In genomic region chr10:15440204-15440711, GRCh38 we compare ENCODE assay signal across 16 cellular contexts.
DNase-seq lines count a peak whose midpoint lies in the region; ATAC-seq and TF ChIP-seq lines count a peak whose summit lies in the region.
"Had no signal": no experiment of that assay in that cellular context is flagged by ENCODE, and none has a peak within 500 bp of the region (broad histone marks: within the 10 kb centered on the region; RNA-seq: fewer than 3 reads in every experiment).

No MANE protein-coding gene starts in this region.

- H3K4me3 Mint-ChIP-seq in activated CD8-positive, alpha-beta T cell treated with anti-CD3 and anti-CD28 coated beads for 36 hours: no peak overlapping the region
- H3K4me3 Mint-ChIP-seq: activated CD8-positive, alpha-beta T cell treated with anti-CD3 and anti-CD28 coated beads, Interleukin-2, amount 10 ng/mL, durations not matched to agents 7 days and 5 days; activated naive CD4-positive, alpha-beta T cell treated with anti-CD3 and anti-CD28 coated beads for 36 hours; B cell had no signal

- WGBS in GM23248 (ENCODE audit: low coverage in 1 of 2, low lambda C conversion rate in 2 of 2, missing lambda C conversion rate in 2 of 2), 2 experiments: 68 to 73% methylated on average over 9 of the region's 9 CpGs
- 95% methylated on average over 9 of the region's 9 CpGs for WGBS in mesenchymal stem cell

- no peak overlapping the region for H3K23ac ChIP-seq in mesenchymal stem cell (ENCODE audit: low read length in 2 of 2)

- no peak overlapping the region for H2BK5ac ChIP-seq in mesenchymal stem cell (ENCODE audit: low read depth, low read length, poor library complexity, severe bottlenecking)

- peak overlapping the region; percentile 86 for H2AFZ ChIP-seq in GM23248
- no peak overlapping the region for H2AFZ ChIP-seq in mesenchymal stem cell (ENCODE audit: low read depth, low read length)

- H3K14ac ChIP-seq in mesenchymal stem cell (ENCODE audit: low read length in 2 of 2): no peak overlapping the region

- no peaks in the 10 kb centered on the region; the same call in 1 of the 2 replicates for H3K4me1 ChIP-seq in GM23248 (ENCODE audit: insufficient read depth)
- H3K4me1 ChIP-seq in mesenchymal stem cell (ENCODE audit: control insufficient read depth, insufficient read depth, low read depth, low read length): peaks cover 1% of the 10 kb centered on the region
- no peaks in the 10 kb centered on the region for H3K4me1 ChIP-seq in uterus

- H3F3A ChIP-seq in GM23248 (ENCODE audit: insufficient read depth): peaks cover 10% of the 10 kb centered on the region; the same call in 1 of the 2 replicates

- TF ChIP-seq POLR2A in uterus (IDR thresholded peaks at IDR 0.05): no peak

- no peaks in the 10 kb centered on the region for H3K79me1 ChIP-seq in mesenchymal stem cell (replicated peaks; ENCODE audit: low read length, poor library complexity, severe bottlenecking)

- no peak for ATAC-seq in GM18870 (IDR thresholded peaks at IDR 0.05; ENCODE audit: unreplicated experiment)
- no peak for ATAC-seq in activated CD8-positive, alpha-beta T cell treated with anti-CD3 and anti-CD28 coated beads for 36 hours
- ATAC-seq: activated CD8-positive, alpha-beta T cell treated with anti-CD3 and anti-CD28 coated beads, Interleukin-2, amount 10 ng/mL, durations not matched to agents 7 days and 5 days had no signal

- H3K36me3 Mint-ChIP-seq in activated CD8-positive, alpha-beta T cell treated with anti-CD3 and anti-CD28 coated beads for 36 hours (ENCODE audit: low read depth): no peaks in the 10 kb centered on the region

- no peak for DNase-seq in GM23248
- DNase-seq in cerebellum (ENCODE audit: low spot score): peak; percentile 57
- DNase-seq in mesenchymal stem cell: no peak
- no peak for DNase-seq in uterus
- DNase-seq in activated CD4-positive, alpha-beta T cell treated with anti-CD3 and anti-CD28 coated beads, Interleukin-2, amount 50 U/mL, for 48 hours: no peak
- no peak for DNase-seq in activated CD8-positive, alpha-beta T cell treated with anti-CD3 and anti-CD28 coated beads for 36 hours
- DNase-seq: activated CD8-positive, alpha-beta T cell treated with anti-CD3 and anti-CD28 coated beads, Interleukin-2, amount 10 ng/mL, durations not matched to agents 7 days and 5 days; activated naive CD4-positive, alpha-beta T cell treated with anti-CD3 and anti-CD28 coated beads for 36 hours; activated T-cell treated with anti-CD3 and anti-CD28 coated beads, Interleukin-2, amount 50 U/mL, for 1 hour; Calu3; effector CD8-positive, alpha-beta T cell; esophagus squamous epithelium; NCI-H1092 treated with DMSO at 0.1 percent for 48 hours; RPMI8226 had no signal

- no peaks in the 10 kb centered on the region for H4K20me1 ChIP-seq in GM23248 (ENCODE audit: insufficient read depth)

- CTCF ChIA-PET in activated CD8-positive, alpha-beta T cell treated with anti-CD3 and anti-CD28 coated beads for 36 hours (lab: Charles Lee): no interaction called here

- peaks cover 23% of the 10 kb centered on the region for H3K27me3 Mint-ChIP-seq in activated CD8-positive, alpha-beta T cell treated with anti-CD3 and anti-CD28 coated beads for 36 hours

- TF ChIP-seq CTCF in uterus (IDR thresholded peaks at IDR 0.05): no peak
- no peak for TF ChIP-seq CTCF in activated CD8-positive, alpha-beta T cell treated with anti-CD3 and anti-CD28 coated beads for 36 hours (IDR thresholded peaks at IDR 0.05)

- H4K8ac ChIP-seq in mesenchymal stem cell (ENCODE audit: low read length): no peak overlapping the region

- in situ Hi-C loops in GM23248 (cut with MboI): no loop called here

- no peaks in the 10 kb centered on the region for H3K79me2 ChIP-seq in GM23248 (ENCODE audit: insufficient read depth)

- no peak overlapping the region for H3K27ac Mint-ChIP-seq in activated CD8-positive, alpha-beta T cell treated with anti-CD3 and anti-CD28 coated beads for 36 hours
- H3K27ac Mint-ChIP-seq: activated CD8-positive, alpha-beta T cell treated with anti-CD3 and anti-CD28 coated beads, Interleukin-2, amount 10 ng/mL, durations not matched to agents 7 days and 5 days; activated naive CD4-positive, alpha-beta T cell treated with anti-CD3 and anti-CD28 coated beads for 36 hours; B cell had no signal

- no peaks in the 10 kb centered on the region for H3K9me3 Mint-ChIP-seq in activated CD8-positive, alpha-beta T cell treated with anti-CD3 and anti-CD28 coated beads for 36 hours
- H3K9me3 Mint-ChIP-seq: activated naive CD4-positive, alpha-beta T cell treated with anti-CD3 and anti-CD28 coated beads for 36 hours had no signal

- H3K18ac ChIP-seq in mesenchymal stem cell (ENCODE audit: low read depth in 1 of 2, low read length in 2 of 2): peak overlapping the region in 1 of 2 experiments; percentile 4

- H2AK5ac ChIP-seq in mesenchymal stem cell (ENCODE audit: low read length, severe bottlenecking): no peak overlapping the region

- H3K4ac ChIP-seq in mesenchymal stem cell (ENCODE audit: low read depth in 1 of 2, low read length in 2 of 2): no peak overlapping the region

- peak overlapping the region; percentile 62; the same call in 1 of the 2 replicates for H3K4me3 ChIP-seq in GM23248
- H3K4me3 ChIP-seq in mesenchymal stem cell (ENCODE audit: insufficient read depth in 1 of 2, low read depth in 1 of 2, low read length in 2 of 2): no peak overlapping the region
- H3K4me3 ChIP-seq in uterus: no peak overlapping the region

- no peak overlapping the region for H2BK120ac ChIP-seq in mesenchymal stem cell (ENCODE audit: low read depth, low read length)

- peaks cover 2% of the 10 kb centered on the region for H3K4me1 Mint-ChIP-seq in activated CD8-positive, alpha-beta T cell treated with anti-CD3 and anti-CD28 coated beads for 36 hours (ENCODE audit: low read depth)
- H3K4me1 Mint-ChIP-seq: B cell had no signal

- POLR2A ChIA-PET in activated CD8-positive, alpha-beta T cell treated with anti-CD3 and anti-CD28 coated beads for 36 hours (lab: Charles Lee): no interaction called here

- H3K36me3 ChIP-seq in GM23248 (ENCODE audit: low read depth) (no peaks in the 10 kb centered on the region), mesenchymal stem cell (ENCODE audit: control insufficient read depth in 1 of 2, insufficient read depth in 2 of 2, low read depth in 1 of 2, low read length in 2 of 2) (no peaks in the 10 kb centered on the region), uterus (no peaks in the 10 kb centered on the region)
- H3K36me3 ChIP-seq: esophagus squamous epithelium had no signal

- H3K9ac ChIP-seq in GM23248 (no peak overlapping the region), mesenchymal stem cell (ENCODE audit: low read length) (peak overlapping the region; percentile 77)

- H2BK12ac ChIP-seq in mesenchymal stem cell (ENCODE audit: low read length in 2 of 2): peak overlapping the region in 1 of 2 experiments; percentile 61

- H4K91ac ChIP-seq in mesenchymal stem cell (ENCODE audit: low read length): peak overlapping the region; percentile 2

- H3K9me2 ChIP-seq in GM23248 (ENCODE audit: insufficient read depth): no peaks in the 10 kb centered on the region

- H3K27me3 ChIP-seq in GM23248 (replicated peaks; ENCODE audit: insufficient read depth) (no peaks in the 10 kb centered on the region), mesenchymal stem cell (ENCODE audit: control insufficient read depth in 1 of 2, insufficient read depth in 1 of 2, low read length in 2 of 2) (peaks cover 0 to 9% of the 10 kb centered on the region in 2 experiments), uterus (no peaks in the 10 kb centered on the region)
- H3K27me3 ChIP-seq: esophagus squamous epithelium had no signal

- H3K4me2 ChIP-seq in GM23248 (ENCODE audit: unreplicated experiment) (peak overlapping the region; percentile 62), mesenchymal stem cell (ENCODE audit: low read length, poor library complexity, severe bottlenecking) (no peak overlapping the region)

- H2BK15ac ChIP-seq in mesenchymal stem cell (ENCODE audit: low read depth, poor library complexity, severe bottlenecking): no peak overlapping the region

- H3K27ac ChIP-seq in GM23248 (no peak overlapping the region), mesenchymal stem cell (ENCODE audit: low read length, poor library complexity, severe bottlenecking) (no peak overlapping the region), uterus (peak overlapping the region; percentile 50 to 71)

- intact Hi-C loops in uterus (cut with DNase I; ENCODE audit: low total_unique reads): no loop called here
- intact Hi-C loops in activated CD8-positive, alpha-beta T cell treated with anti-CD3 and anti-CD28 coated beads for 36 hours (cut with micrococcal nuclease): no loop called here

- H3K9me3 ChIP-seq in GM23248 (ENCODE audit: low read depth): no peaks in the 10 kb centered on the region
- H3K9me3 ChIP-seq in mesenchymal stem cell (ENCODE audit: control insufficient read depth, low read length): no peaks in the 10 kb centered on the region
- H3K9me3 ChIP-seq in uterus: no peaks in the 10 kb centered on the region
- H3K9me3 ChIP-seq: esophagus squamous epithelium had no signal

Comparison
In these comparisons a context has a peak if more than half of its experiments do, and no peak if none do; other contexts are left out.
1. H3K27ac ChIP-seq: peak in uterus (2 of 2); none in GM23248 (single experiment) and mesenchymal stem cell (single experiment).